ENCODE assay signal across 8 cellular contexts in genomic region chr6:47780510-47781356, GRCh38. TPM values are rescaled to one million over a fixed set of nuclear protein-coding genes. Genes with fewer than 3 reads are reported as not detected.
DNase-seq lines count a peak whose midpoint lies in the region; ATAC-seq and TF ChIP-seq lines count a peak whose summit lies in the region.

No MANE protein-coding gene starts in this region.

- peak; percentile 86 for ATAC-seq in GM18508 (IDR thresholded peaks at IDR 0.05; ENCODE audit: insufficient read depth, unreplicated experiment)
- peak; percentile 95 for ATAC-seq in HG02885 (IDR thresholded peaks at IDR 0.05; ENCODE audit: poor library complexity, unreplicated experiment)
- ATAC-seq in left lung: peak; percentile 97
- ATAC-seq in stimulated activated memory B cell treated with anti-CD40 and anti-IgM and Interleukin-4, amounts not matched to agents 10 μg/mL and 1 μg/mL and 100 μg/mL, for 72 hours: peak; percentile 59

- TF ChIP-seq CTCF in AG10803 (conservative IDR thresholded peaks at IDR 0.05; ENCODE audit: low read length) (peak; percentile 79), chondrocyte (IDR thresholded peaks at IDR 0.05) (peak; percentile 88), left lung (IDR thresholded peaks at IDR 0.05) (peak; percentile 36 to 56)

- H3K36me3 Mint-ChIP-seq in T-helper 2 cell treated with Interferon-gamma antibody and Interleukin-4, amounts not matched to agents 5 μg/mL and 100 μg/mL, for 36 hours (ENCODE audit: low read depth): no peaks in the 10 kb centered on the region
- H3K36me3 Mint-ChIP-seq in chondrocyte (ENCODE audit: low read depth): no peaks in the 10 kb centered on the region
- H3K36me3 Mint-ChIP-seq in stimulated activated memory B cell treated with anti-CD40 and anti-IgM and Interleukin-4, amounts not matched to agents 10 μg/mL and 1 μg/mL and 100 μg/mL, for 72 hours: no peaks in the 10 kb centered on the region

- no peak overlapping the region for H3K27ac ChIP-seq in left lung

- H3K27ac Mint-ChIP-seq in T-helper 2 cell treated with Interferon-gamma antibody and Interleukin-4, amounts not matched to agents 5 μg/mL and 100 μg/mL, for 36 hours: no peak overlapping the region
- H3K27ac Mint-ChIP-seq in chondrocyte (ENCODE audit: unreplicated experiment): no peak overlapping the region
- H3K27ac Mint-ChIP-seq in stimulated activated memory B cell treated with anti-CD40 and anti-IgM and Interleukin-4, amounts not matched to agents 10 μg/mL and 1 μg/mL and 100 μg/mL, for 72 hours: no peak overlapping the region

- intact Hi-C loops in left lung (cut with DNase I): loop anchor here in 1 of 2 donors (5.0 kb wide), 1 partner anchor 368 kb away; no protein-coding TSS in a partner anchor

- no peaks in the 10 kb centered on the region for H3K9me3 ChIP-seq in left lung

- peaks cover 32% of the 10 kb centered on the region for H3K27me3 Mint-ChIP-seq in T-helper 2 cell treated with Interferon-gamma antibody and Interleukin-4, amounts not matched to agents 5 μg/mL and 100 μg/mL, for 36 hours (ENCODE audit: low read depth)
- H3K27me3 Mint-ChIP-seq in chondrocyte (ENCODE audit: low read depth): peaks cover 15% of the 10 kb centered on the region
- H3K27me3 Mint-ChIP-seq in stimulated activated memory B cell treated with anti-CD40 and anti-IgM and Interleukin-4, amounts not matched to agents 10 μg/mL and 1 μg/mL and 100 μg/mL, for 72 hours: peaks cover 33% of the 10 kb centered on the region

- H3K36me3 ChIP-seq in left lung: no peaks in the 10 kb centered on the region

- peaks cover 0 to 6% of the 10 kb centered on the region in 2 donors for H3K4me1 ChIP-seq in left lung

- H3K27me3 ChIP-seq in left lung: no peaks in the 10 kb centered on the region

- H3K4me3 ChIP-seq in AG10803 (ENCODE audit: low read length): no peak overlapping the region
- no peak overlapping the region for H3K4me3 ChIP-seq in left lung

- DNase-seq in AG10803 (ENCODE audit: low read depth): peak; percentile 64
- DNase-seq in NCI-H1436 (lab: John Stamatoyannopoulos, UW): peak; percentile 54
- DNase-seq in T-helper 2 cell treated with Interferon-gamma antibody and Interleukin-4, amounts not matched to agents 5 μg/mL and 100 μg/mL, for 36 hours (ENCODE audit: low spot score): peak; percentile 14
- no peak for DNase-seq in chondrocyte (ENCODE audit: low spot score)
- DNase-seq in left lung: no peak

- H3K4me1 Mint-ChIP-seq in T-helper 2 cell treated with Interferon-gamma antibody and Interleukin-4, amounts not matched to agents 5 μg/mL and 100 μg/mL, for 36 hours (ENCODE audit: low read depth): peaks cover 8% of the 10 kb centered on the region
- H3K4me1 Mint-ChIP-seq in chondrocyte (ENCODE audit: low read depth): peaks cover 9% of the 10 kb centered on the region
- peaks cover 10% of the 10 kb centered on the region for H3K4me1 Mint-ChIP-seq in stimulated activated memory B cell treated with anti-CD40 and anti-IgM and Interleukin-4, amounts not matched to agents 10 μg/mL and 1 μg/mL and 100 μg/mL, for 72 hours

- H3K9me3 Mint-ChIP-seq in T-helper 2 cell treated with Interferon-gamma antibody and Interleukin-4, amounts not matched to agents 5 μg/mL and 100 μg/mL, for 36 hours: no peaks in the 10 kb centered on the region
- H3K9me3 Mint-ChIP-seq in chondrocyte (ENCODE audit: low read depth): no peaks in the 10 kb centered on the region
- H3K9me3 Mint-ChIP-seq in stimulated activated memory B cell treated with anti-CD40 and anti-IgM and Interleukin-4, amounts not matched to agents 10 μg/mL and 1 μg/mL and 100 μg/mL, for 72 hours: no peaks in the 10 kb centered on the region

- no peak overlapping the region for H3K4me3 Mint-ChIP-seq in T-helper 2 cell treated with Interferon-gamma antibody and Interleukin-4, amounts not matched to agents 5 μg/mL and 100 μg/mL, for 36 hours
- peak overlapping the region; percentile 40 for H3K4me3 Mint-ChIP-seq in chondrocyte (ENCODE audit: unreplicated experiment)
- no peak overlapping the region for H3K4me3 Mint-ChIP-seq in stimulated activated memory B cell treated with anti-CD40 and anti-IgM and Interleukin-4, amounts not matched to agents 10 μg/mL and 1 μg/mL and 100 μg/mL, for 72 hours

RNA-seq across cellular contexts. Expression of gene OPN5, which starts 1.1 kb away (rescaled TPM):
- total RNA-seq in chondrocyte (not detected in 3 replicates), left lung (not detected)

Comparison
In these comparisons a context has a peak if more than half of its experiments do, and no peak if none do; other contexts are left out.
1. DNase-seq: peak in AG10803 (single experiment), NCI-H1436 (single experiment) and T-helper 2 cell treated with Interferon-gamma antibody and Interleukin-4, amounts not matched to agents 5 μg/mL and 100 μg/mL, for 36 hours (single experiment); none in chondrocyte (single experiment) and left lung (0 of 2).
2. Peak in every context shown above with its lines, with median percentiles within 50 percentile points of each other: CTCF ChIP-seq and ATAC-seq.